Comparison of ENCODE assay signal across 10 cellular contexts in genomic region chr1:155010211-155010918, GRCh38. TPM values are rescaled to one million over a fixed set of nuclear protein-coding genes. Genes with fewer than 3 reads are reported as not detected.
DNase-seq lines count a peak whose midpoint lies in the region; ATAC-seq and TF ChIP-seq lines count a peak whose summit lies in the region.
"Had no signal": no experiment of that assay in that cellular context is flagged by ENCODE, and none has a peak within 500 bp of the region (broad histone marks: within the 10 kb centered on the region; RNA-seq: fewer than 3 reads in every experiment).

No MANE protein-coding gene starts in this region.

- H3K79me2 ChIP-seq in PC-3 (ENCODE audit: low read length): peaks cover 78% of the 10 kb centered on the region

- H3K4me2 ChIP-seq in PC-3 (ENCODE audit: low read length): no peak overlapping the region

- BruUV-seq in Caco-2 (replicated peaks; lab: Mats Ljungman, UMichigan) (no TSS peak), PC-3 (replicated peaks; lab: Mats Ljungman, UMichigan) (no TSS peak)

- H3K36me3 ChIP-seq in Caco-2 (ENCODE audit: control insufficient read depth, insufficient read depth, low read length) (peaks cover 3% of the 10 kb centered on the region; the same call in 1 of the 2 replicates), psoas muscle (ENCODE audit: insufficient read depth in 1 of 2, low read depth in 1 of 2) (peaks cover 0 to 16% of the 10 kb centered on the region in 2 donors), PC-3 (ENCODE audit: low read depth, low read length) (peaks cover 30% of the 10 kb centered on the region; the same call in 1 of the 2 replicates)

- no peak overlapping the region for H3K4me3 Mint-ChIP-seq in Caco-2 (ENCODE audit: unreplicated experiment)
- H3K4me3 Mint-ChIP-seq in central memory CD8-positive, alpha-beta T cell: peak overlapping the region; percentile 54

- H3K9me2 ChIP-seq in PC-3 (replicated peaks; ENCODE audit: low read length): no peaks in the 10 kb centered on the region

- H3F3A ChIP-seq in PC-3 (ENCODE audit: low read length, unreplicated experiment): no peaks in the 10 kb centered on the region

- no peak overlapping the region for H2AFZ ChIP-seq in PC-3 (ENCODE audit: low read length)

- H3K9me3 ChIP-seq in Caco-2: no peaks in the 10 kb centered on the region
- H3K9me3 ChIP-seq in psoas muscle: no peaks in the 10 kb centered on the region
- no peaks in the 10 kb centered on the region for H3K9me3 ChIP-seq in PC-3 (ENCODE audit: low read length)

- H3K4me3 ChIP-seq in Caco-2 (ENCODE audit: low read depth, low read length) (no peak overlapping the region), psoas muscle (peak overlapping the region; percentile 62), PC-3 (ENCODE audit: low read length) (no peak overlapping the region)

- H3K4me1 Mint-ChIP-seq in Caco-2 (ENCODE audit: low read depth, unreplicated experiment): peaks cover 25% of the 10 kb centered on the region
- peaks cover 69% of the 10 kb centered on the region for H3K4me1 Mint-ChIP-seq in central memory CD8-positive, alpha-beta T cell

- POLR2A ChIA-PET in Caco-2 (lab: Charles Lee) (interaction anchor here (0.6 kb wide), 1 partner anchor 66 kb away, joined by 6 read pairs; no protein-coding TSS in a partner anchor), PC-3 (lab: Charles Lee; ENCODE audit: unreplicated experiment) (no interaction called here)

- TF ChIP-seq CTCF in Caco-2 (IDR thresholded peaks at IDR 0.05; ENCODE audit: insufficient read depth in 1 of 2, low read depth in 1 of 2, low read length in 1 of 2, severe bottlenecking in 1 of 2, unreplicated experiment in 1 of 2) (no peak), psoas muscle (IDR thresholded peaks at IDR 0.05) (no peak), PC-3 (conservative IDR thresholded peaks at IDR 0.05; ENCODE audit: low read depth, low read length) (no peak)

- peak overlapping the region; percentile 94 for H3K27ac ChIP-seq in psoas muscle
- no peak overlapping the region for H3K27ac ChIP-seq in PC-3 (ENCODE audit: low read length)

- peak overlapping the region; percentile 45 for H3K27ac Mint-ChIP-seq in Caco-2 (ENCODE audit: unreplicated experiment)
- H3K27ac Mint-ChIP-seq in central memory CD8-positive, alpha-beta T cell (ENCODE audit: low read depth): peak overlapping the region; percentile 60

- peaks cover 35% of the 10 kb centered on the region for H3K36me3 Mint-ChIP-seq in Caco-2 (ENCODE audit: insufficient read depth, unreplicated experiment)
- H3K36me3 Mint-ChIP-seq in central memory CD8-positive, alpha-beta T cell (ENCODE audit: insufficient read depth): peaks cover 3% of the 10 kb centered on the region

- no peaks in the 10 kb centered on the region for H3K27me3 Mint-ChIP-seq in Caco-2 (ENCODE audit: insufficient read depth, unreplicated experiment)
- H3K27me3 Mint-ChIP-seq in central memory CD8-positive, alpha-beta T cell: no peaks in the 10 kb centered on the region

- WGBS in psoas muscle, 3 donors: 52 to 74% (median 64%) methylated on average over 10 to 11 of the region's 11 CpGs

- H3K9me3 Mint-ChIP-seq in Caco-2 (ENCODE audit: unreplicated experiment): no peaks in the 10 kb centered on the region
- H3K9me3 Mint-ChIP-seq in central memory CD8-positive, alpha-beta T cell: no peaks in the 10 kb centered on the region

- CTCF ChIA-PET in Caco-2 (lab: Charles Lee) (interaction anchor here (0.6 kb wide), 2 partner anchors 17 to 22 kb away, joined by 3 to 5 read pairs; partner anchors contain the start of gene LENEP), PC-3 (lab: Charles Lee) (no interaction called here)

- H3K27me3 ChIP-seq in Caco-2 (replicated peaks; ENCODE audit: control insufficient read depth, insufficient read depth, low read length) (no peaks in the 10 kb centered on the region), psoas muscle (ENCODE audit: insufficient read depth in 3 of 3, low read length in 2 of 3) (no peaks in the 10 kb centered on the region), PC-3 (ENCODE audit: low read length) (no peaks in the 10 kb centered on the region)

- H3K9ac ChIP-seq in PC-3 (ENCODE audit: low read length): no peak overlapping the region

- ATAC-seq in central memory CD8-positive, alpha-beta T cell (replicated peaks; ENCODE audit: extremely low read depth, poor library complexity, severe bottlenecking): no peak
- ATAC-seq in psoas muscle (no peak), GM19397 (IDR thresholded peaks at IDR 0.05; ENCODE audit: unreplicated experiment) (no peak), PC-3 (no peak)

- intact Hi-C loops in Caco-2 (cut with micrococcal nuclease; ENCODE audit: unreplicated experiment) (no loop called here), psoas muscle (cut with DNase I) (loop anchor here in 1 of 2 donors (5.0 kb wide), 1 partner anchor 38 kb away; the partner anchor contains the start of genes CKS1B and SHC1), PC-3 (cut with micrococcal nuclease) (no loop called here)

- DNase-seq in Caco-2 (no peak), OCI-M1 (lab: John Stamatoyannopoulos, UW) (peak; percentile 42), psoas muscle (no peak), H4 (ENCODE audit: low spot score) (no peak), PC-3 (no peak), GOT3 (lab: John Stamatoyannopoulos, UW) (no peak)
- DNase-seq in central memory CD8-positive, alpha-beta T cell (ENCODE audit: low spot score in 2 of 2): no peak
- DNase-seq: islet precursor cell, NCI-H748 treated with DMSO at 0.1 percent for 48 hours had no signal

- H3K4me1 ChIP-seq in Caco-2: peaks cover 48% of the 10 kb centered on the region
- H3K4me1 ChIP-seq in psoas muscle: peaks cover 58% of the 10 kb centered on the region
- H3K4me1 ChIP-seq in PC-3 (ENCODE audit: insufficient read depth, low read length): peaks cover 22% of the 10 kb centered on the region

- 0 out of 2 replicates have a peak, but pooled peaks cover 3% of the 10 kb centered on the region for H4K20me1 ChIP-seq in PC-3 (ENCODE audit: low read length)

RNA-seq across cellular contexts. Expression of gene ZBTB7B, which starts 7.8 kb away (rescaled TPM):
- total RNA-seq in Caco-2 (2022) (42.9 and 46.8 TPM in 2 replicates), psoas muscle (10 to 100 TPM; 34.6 to 97.9 (median 70.9) TPM), PC-3 (2014; rRNA removed) (39.7 and 59.1 TPM in 2 replicates)
- 10 to 100 TPM; 20.2 to 55.5 (median 48.7) TPM for polyA plus RNA-seq in psoas muscle
- total RNA-seq in H4 (2014; rRNA removed; shearing (Covaris generic)): 8.3 and 10.6 TPM in 2 replicates

RNA-seq across cellular contexts. Expression of gene LENEP, which starts 17.0 kb away (rescaled TPM):
- total RNA-seq in Caco-2 (2022) (0.50 and 0.53 TPM in 2 replicates), psoas muscle (not detected), PC-3 (2014; rRNA removed) (not detected in 2 replicates)
- polyA plus RNA-seq in psoas muscle: not detected
- total RNA-seq in H4 (2014; rRNA removed; shearing (Covaris generic)): not detected in 2 replicates

RNA-seq across cellular contexts. Expression of gene DCST2, which starts 23.2 kb away (rescaled TPM):
- total RNA-seq in Caco-2 (2022) (0.26 and 0.61 TPM in 2 replicates), psoas muscle (under 1 TPM in 2 of 4 donors, not detected in 2; 0.19 to 0.56 TPM), PC-3 (2014; rRNA removed) (0.18 and 3.0 TPM in 2 replicates)
- under 1 TPM; 0.04 to 0.38 (median 0.07) TPM for polyA plus RNA-seq in psoas muscle
- not detected in 2 replicates for total RNA-seq in H4 (2014; rRNA removed; shearing (Covaris generic))

RNA-seq across cellular contexts. Expression of gene DCST1, which starts 23.3 kb away (rescaled TPM):
- total RNA-seq in Caco-2 (2022): 0.32 TPM in 1 of 2 replicates, not detected in the other
- total RNA-seq in psoas muscle: under 1 TPM in 2 of 4 donors, not detected in 2; 0.12 to 0.34 TPM
- not detected for polyA plus RNA-seq in psoas muscle
- total RNA-seq in H4 (2014; rRNA removed; shearing (Covaris generic)): not detected in 2 replicates
- not detected in 2 replicates for total RNA-seq in PC-3 (2014; rRNA removed)

RNA-seq across cellular contexts. Expression of gene FLAD1, which starts 27.2 kb away (rescaled TPM):
- total RNA-seq in Caco-2 (2022) (51.3 and 61.5 TPM in 2 replicates), psoas muscle (10 to 100 TPM; 24.5 to 39.4 (median 30.4) TPM), PC-3 (2014; rRNA removed) (58.5 and 84.0 TPM in 2 replicates)
- polyA plus RNA-seq in psoas muscle: 10 to 100 TPM; 32.4 to 52.7 (median 51.6) TPM
- total RNA-seq in H4 (2014; rRNA removed; shearing (Covaris generic)): 31.4 and 37.9 TPM in 2 replicates
